ENCODE assay signal across 8 cellular contexts in genomic region chr20:35447082-35447789, GRCh38. TPM values are rescaled to one million over a fixed set of nuclear protein-coding genes. Genes with fewer than 3 reads are reported as not detected.
A peak's percentile ranks its signal among the peaks of the same experiment; 100 is the strongest.
DNase-seq lines count a peak whose midpoint lies in the region; ATAC-seq and TF ChIP-seq lines count a peak whose summit lies in the region.

No MANE protein-coding gene starts in this region.

- CTCF ChIA-PET in naive thymus-derived CD4-positive, alpha-beta T cell (lab: Charles Lee) = interaction anchor here (0.7 to 2.8 kb wide), 9 partner anchors 8 to 1388 kb away, joined by 3 to 19 read pairs (median 4); partner anchors contain the start of gene CEP250

- WGBS in esophagus squamous epithelium, 2 donors = 0 to 2% methylated on average over 11 of the region's 11 CpGs

- peak; percentile 86 for DNase-seq in GM03348 (ENCODE audit: low spot score)
- peak; percentile 96 for DNase-seq in OCI-M2 (lab: John Stamatoyannopoulos, UW; ENCODE audit: unreplicated experiment)
- peak; percentile 89 for DNase-seq in activated T-cell treated with anti-CD3 and anti-CD28 coated beads for 48 hours (ENCODE audit: low read depth)
- DNase-seq in esophagus squamous epithelium (lab: John Stamatoyannopoulos, UW) = peak; percentile 9
- DNase-seq in naive thymus-derived CD4-positive, alpha-beta T cell = peak; percentile 71 to 94 (median 83)
- DNase-seq in stimulated activated effector memory CD8-positive, alpha-beta T cell treated with anti-CD3 and anti-CD28 coated beads, Interleukin-12 subunit alpha, Interleukin-12 subunit beta, amount 100 ng/mL, for 72 hours (ENCODE audit: low spot score in 2 of 2) = peak; percentile 97 to 99

- peak; percentile 63 to 95 (median 94) for TF ChIP-seq CTCF in esophagus squamous epithelium (IDR thresholded peaks at IDR 0.05)

- peak overlapping the region; percentile 16 to 60 (median 39) for H3K4me3 ChIP-seq in esophagus squamous epithelium
- H3K4me3 ChIP-seq in naive thymus-derived CD4-positive, alpha-beta T cell (ENCODE audit: low read length) = peak overlapping the region; percentile 53

- peaks cover 10% of the 10 kb centered on the region for H3K27me3 Mint-ChIP-seq in IgD-negative memory B cell
- H3K27me3 Mint-ChIP-seq in naive thymus-derived CD4-positive, alpha-beta T cell = peaks cover 0 to 7% (median 2%) of the 10 kb centered on the region in 5 donors

- H3K36me3 Mint-ChIP-seq in IgD-negative memory B cell = peaks cover 2% of the 10 kb centered on the region
- H3K36me3 Mint-ChIP-seq in naive thymus-derived CD4-positive, alpha-beta T cell = no peaks in the 10 kb centered on the region
- H3K36me3 Mint-ChIP-seq in stimulated activated effector memory CD8-positive, alpha-beta T cell treated with anti-CD3 and anti-CD28 coated beads, Interleukin-12 subunit alpha, Interleukin-12 subunit beta, amount 100 ng/mL, for 72 hours = no peaks in the 10 kb centered on the region

- H3K27ac ChIP-seq in esophagus squamous epithelium = no peak overlapping the region
- H3K27ac ChIP-seq in naive thymus-derived CD4-positive, alpha-beta T cell (ENCODE audit: low read depth, low read length) = no peak overlapping the region

- no peaks in the 10 kb centered on the region for H3K9me3 ChIP-seq in esophagus squamous epithelium
- no peaks in the 10 kb centered on the region for H3K9me3 ChIP-seq in naive thymus-derived CD4-positive, alpha-beta T cell (ENCODE audit: control insufficient read depth in 2 of 3, low read length in 3 of 3)

- H3K4me1 ChIP-seq in esophagus squamous epithelium = peaks cover 3 to 30% (median 7%) of the 10 kb centered on the region in 3 donors
- H3K4me1 ChIP-seq in naive thymus-derived CD4-positive, alpha-beta T cell (ENCODE audit: control insufficient read depth in 2 of 2, insufficient read depth in 2 of 2, low read length in 2 of 2) = peaks cover 0 to 3% of the 10 kb centered on the region in 2 donors

- peaks cover 0 to 8% (median 0%) of the 10 kb centered on the region in 4 donors for H3K27me3 ChIP-seq in esophagus squamous epithelium
- no peaks in the 10 kb centered on the region for H3K27me3 ChIP-seq in naive thymus-derived CD4-positive, alpha-beta T cell (ENCODE audit: control insufficient read depth in 2 of 2, insufficient read depth in 2 of 2, low read length in 2 of 2)

- H3K4me3 Mint-ChIP-seq in IgD-negative memory B cell = peak overlapping the region; percentile 6 to 92 (median 84)
- H3K4me3 Mint-ChIP-seq in naive thymus-derived CD4-positive, alpha-beta T cell = peak overlapping the region; percentile 73 to 98 (median 90)
- H3K4me3 Mint-ChIP-seq in stimulated activated effector memory CD8-positive, alpha-beta T cell treated with anti-CD3 and anti-CD28 coated beads, Interleukin-12 subunit alpha, Interleukin-12 subunit beta, amount 100 ng/mL, for 72 hours = peak overlapping the region; percentile 71

- ATAC-seq in naive thymus-derived CD4-positive, alpha-beta T cell = peak; percentile 100
- ATAC-seq in stimulated activated effector memory CD8-positive, alpha-beta T cell treated with anti-CD3 and anti-CD28 coated beads, Interleukin-12 subunit alpha, Interleukin-12 subunit beta, amount 100 ng/mL, for 72 hours = peak; percentile 95
- ATAC-seq in GM19351 (IDR thresholded peaks at IDR 0.05; ENCODE audit: unreplicated experiment) = no peak

- peaks cover 0 to 4% (median 3%) of the 10 kb centered on the region in 3 donors for H3K4me1 Mint-ChIP-seq in IgD-negative memory B cell
- H3K4me1 Mint-ChIP-seq in naive thymus-derived CD4-positive, alpha-beta T cell = peaks cover 0 to 8% (median 4%) of the 10 kb centered on the region in 7 donors
- no peaks in the 10 kb centered on the region for H3K4me1 Mint-ChIP-seq in stimulated activated effector memory CD8-positive, alpha-beta T cell treated with anti-CD3 and anti-CD28 coated beads, Interleukin-12 subunit alpha, Interleukin-12 subunit beta, amount 100 ng/mL, for 72 hours

- intact Hi-C loops in esophagus squamous epithelium (cut with DNase I) = no loop called here
- intact Hi-C loops in naive thymus-derived CD4-positive, alpha-beta T cell (cut with micrococcal nuclease) = loop anchor here (1.0 to 5.0 kb wide), 5 partner anchors 35 to 613 kb away; partner anchors contain the start of gene UQCC1 (in 1 of the 2)

- H3K36me3 ChIP-seq in esophagus squamous epithelium = no peaks in the 10 kb centered on the region
- no peaks in the 10 kb centered on the region for H3K36me3 ChIP-seq in naive thymus-derived CD4-positive, alpha-beta T cell (ENCODE audit: control insufficient read depth in 2 of 3, insufficient read depth in 3 of 3, low read length in 3 of 3)

- TF ChIP-seq POLR2A in esophagus squamous epithelium (IDR thresholded peaks at IDR 0.05) = no peak

- no peaks in the 10 kb centered on the region for H3K9me3 Mint-ChIP-seq in IgD-negative memory B cell
- no peaks in the 10 kb centered on the region for H3K9me3 Mint-ChIP-seq in naive thymus-derived CD4-positive, alpha-beta T cell
- H3K9me3 Mint-ChIP-seq in stimulated activated effector memory CD8-positive, alpha-beta T cell treated with anti-CD3 and anti-CD28 coated beads, Interleukin-12 subunit alpha, Interleukin-12 subunit beta, amount 100 ng/mL, for 72 hours = no peaks in the 10 kb centered on the region

- H3K27ac Mint-ChIP-seq in IgD-negative memory B cell = no peak overlapping the region
- H3K27ac Mint-ChIP-seq in naive thymus-derived CD4-positive, alpha-beta T cell = peak overlapping the region in 2 of 9 donors; percentile 71 to 80
- H3K27ac Mint-ChIP-seq in stimulated activated effector memory CD8-positive, alpha-beta T cell treated with anti-CD3 and anti-CD28 coated beads, Interleukin-12 subunit alpha, Interleukin-12 subunit beta, amount 100 ng/mL, for 72 hours = peak overlapping the region; percentile 14

- POLR2A ChIA-PET in naive thymus-derived CD4-positive, alpha-beta T cell (lab: Charles Lee) = interaction anchor here (0.8 to 1.3 kb wide), 3 partner anchors 8 to 34 kb away, joined by 3 to 4 read pairs (median 3); partner anchors contain the start of gene CEP250

RNA-seq across cellular contexts. Expression of gene CEP250, which starts 8.2 kb away (rescaled TPM):
- 23.1 TPM for polyA plus RNA-seq in IgD-negative memory B cell
- total RNA-seq in esophagus squamous epithelium = 10 to 100 TPM; 10.6 to 22.7 (median 16.6) TPM
- total RNA-seq in naive thymus-derived CD4-positive, alpha-beta T cell = 10 to 100 TPM; 34.5 to 75.0 (median 70.7) TPM
- 10 to 100 TPM in 1 of 2 donors, 1 to 10 TPM in 1; 7.7 to 19.0 TPM for polyA plus RNA-seq in naive thymus-derived CD4-positive, alpha-beta T cell

RNA-seq across cellular contexts. Expression of gene GDF5, which starts 9.2 kb away (rescaled TPM):
- not detected for polyA plus RNA-seq in IgD-negative memory B cell
- total RNA-seq in esophagus squamous epithelium = under 1 TPM in 1 of 4 donors, not detected in 3; 0.38 TPM
- total RNA-seq in naive thymus-derived CD4-positive, alpha-beta T cell = under 1 TPM in 1 of 5 experiments, not detected in 4; 0.13 TPM
- not detected for polyA plus RNA-seq in naive thymus-derived CD4-positive, alpha-beta T cell

RNA-seq across cellular contexts. Expression of gene UQCC1, which starts 35.5 kb away (rescaled TPM):
- 19.7 TPM for polyA plus RNA-seq in IgD-negative memory B cell
- 10 to 100 TPM; 13.2 to 28.2 (median 23.0) TPM for total RNA-seq in esophagus squamous epithelium
- 10 to 100 TPM; 29.7 to 61.8 (median 48.8) TPM for total RNA-seq in naive thymus-derived CD4-positive, alpha-beta T cell
- 10 to 100 TPM; 12.6 to 16.8 TPM for polyA plus RNA-seq in naive thymus-derived CD4-positive, alpha-beta T cell

Comparison
In these comparisons a context has a peak if more than half of its experiments do, and no peak if none do; other contexts are left out.
1. DNase-seq: peak in every context shown above with its lines; median percentile 98 in stimulated activated effector memory CD8-positive, alpha-beta T cell treated with anti-CD3 and anti-CD28 coated beads, Interleukin-12 subunit alpha, Interleukin-12 subunit beta, amount 100 ng/mL, for 72 hours; 96 in OCI-M2; 89 in activated T-cell treated with anti-CD3 and anti-CD28 coated beads for 48 hours; 86 in GM03348; 83 in naive thymus-derived CD4-positive, alpha-beta T cell; 9 in esophagus squamous epithelium.